ENCODE assay signal across 16 cellular contexts in the genomic region with DNA sequence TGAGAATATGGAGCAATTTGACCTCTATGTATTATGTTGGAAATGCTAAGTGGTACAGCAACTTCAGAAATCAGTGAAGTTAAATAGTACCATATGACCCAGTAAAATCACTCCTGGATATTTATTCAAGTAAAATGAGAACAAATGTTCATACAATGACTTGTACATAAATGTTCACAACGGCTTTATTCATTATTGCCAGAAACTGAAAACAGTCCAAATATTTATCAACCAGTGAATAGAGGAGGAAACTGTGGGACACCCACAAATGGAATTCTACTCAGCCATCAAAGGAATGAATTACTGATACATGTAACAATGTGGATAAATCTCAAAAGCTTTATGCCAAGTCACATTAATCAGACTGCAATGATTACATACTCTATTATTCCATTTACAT.
A peak's percentile ranks its signal among the peaks of the same experiment; 100 is the strongest.
DNase-seq lines count a peak whose midpoint lies in the region; TF ChIP-seq lines count a peak whose summit lies in the region.
"Had no signal": no experiment of that assay in that cellular context is flagged by ENCODE, and none has a peak within 500 bp of the region (broad histone marks: within the 10 kb centered on the region; RNA-seq: fewer than 3 reads in every experiment).

No MANE protein-coding gene starts in this region.

- no peaks in the 10 kb centered on the region for H3K9me2 ChIP-seq in SK-N-SH

- DNase-seq in HCEC 1CT (peak; percentile 12), SK-N-SH (no peak), dedifferentiated amniotic fluid mesenchymal stem cell (ENCODE audit: extremely low spot score) (peak; percentile 64), foreskin melanocyte (peak; percentile 86), AG08395 (ENCODE audit: low spot score) (no peak), erythroblast (lab: John Stamatoyannopoulos, UW) (no peak), NCI-H2081 (lab: John Stamatoyannopoulos, UW) (no peak)
- DNase-seq: Caco-2, DMS79, KBM-7, NCI-H1092, NCI-H2107, NCI-H748 treated with DMSO at 0.1 percent for 48 hours, Peyer's patch, SHP77 had no signal

- 4% methylated on average over 1 of the region's 1 CpG for WGBS in SK-N-SH (ENCODE audit: low lambda C conversion rate)

- POLR2A ChIA-PET in SK-N-SH (lab: Yijun Ruan, JAX) = no interaction called here

- H3K9ac ChIP-seq in SK-N-SH = no peak overlapping the region

- no peak overlapping the region for H3K4me2 ChIP-seq in SK-N-SH

- CTCF ChIA-PET in SK-N-SH (lab: Yijun Ruan, JAX) = no interaction called here

- no peak for TF ChIP-seq CTCF in SK-N-SH (IDR thresholded peaks at IDR 0.05)

- no peaks in the 10 kb centered on the region for H3K79me2 ChIP-seq in SK-N-SH (ENCODE audit: insufficient read depth)

- TF ChIP-seq RAD21 in SK-N-SH (IDR thresholded peaks at IDR 0.05; ENCODE audit: low read length) = no peak

- H3K4me1 ChIP-seq in SK-N-SH (ENCODE audit: control insufficient read depth in 1 of 2, insufficient read depth in 2 of 2, low read depth in 1 of 2, low read length in 1 of 2) = no peaks in the 10 kb centered on the region
- H3K4me1 ChIP-seq: Peyer's patch had no signal

- H3K9me3 ChIP-seq in SK-N-SH = peaks cover 11% of the 10 kb centered on the region; the same call in 1 of the 2 replicates
- H3K9me3 ChIP-seq: Peyer's patch had no signal

- no peak overlapping the region for H3K4me3 ChIP-seq in SK-N-SH (ENCODE audit: low read depth in 2 of 2, low read length in 1 of 2)
- H3K4me3 ChIP-seq: GM12878, Peyer's patch had no signal

- H2AFZ ChIP-seq in SK-N-SH (ENCODE audit: low read depth) = 0 out of 2 replicates have a peak overlapping the region, but pooled peaks have one; percentile 1

- H3K36me3 ChIP-seq in SK-N-SH (replicated peaks in 1 of 2; ENCODE audit: control insufficient read depth in 1 of 2, insufficient read depth in 2 of 2, low read length in 1 of 2) = no peaks in the 10 kb centered on the region
- H3K36me3 ChIP-seq: Peyer's patch had no signal

- no peaks in the 10 kb centered on the region for H3K27me3 ChIP-seq in SK-N-SH (ENCODE audit: insufficient read depth)
- H3K27me3 ChIP-seq: Peyer's patch had no signal

- peak overlapping the region in 1 of 2 experiments; percentile 20; a peak in 1 of 4 replicates for H3K27ac ChIP-seq in SK-N-SH (ENCODE audit: low read depth in 2 of 2, low read length in 1 of 2)
- H3K27ac ChIP-seq: Peyer's patch had no signal

- no peak for TF ChIP-seq POLR2A in erythroblast (IDR thresholded peaks at IDR 0.05; ENCODE audit: low read length)

- TF ChIP-seq EP300 in SK-N-SH (IDR thresholded peaks at IDR 0.05; ENCODE audit: borderline replicate concordance in 1 of 2, low read depth in 1 of 2, low read length in 1 of 2) = no peak

- no peaks in the 10 kb centered on the region for H4K20me1 ChIP-seq in SK-N-SH (ENCODE audit: insufficient read depth)

- peaks cover 4% of the 10 kb centered on the region for H3F3A ChIP-seq in SK-N-SH (replicated peaks; ENCODE audit: insufficient read depth)

TF ChIP-seq in SK-N-SH, 30 proteins besides CTCF, POLR2A, EP300 and RAD21:
- TF ChIP-seq PBX3 (IDR thresholded peaks at IDR 0.05) = peak; percentile 47; the same call in 1 of the 2 replicates
- no peak for TF ChIP-seq POLR2AphosphoS5 (IDR thresholded peaks at IDR 0.05; ENCODE audit: low read depth, low read length)
- TF ChIP-seq TCF12 (IDR thresholded peaks at IDR 0.05) = peak; percentile 59
- no peak for TF ChIP-seq TAF1 (IDR thresholded peaks at IDR 0.05; ENCODE audit: borderline replicate concordance, low read depth, low read length)
- TF ChIP-seq GABPA (IDR thresholded peaks at IDR 0.05; ENCODE audit: low read depth) = no peak
- no peak for TF ChIP-seq MEF2A (IDR thresholded peaks at IDR 0.05; ENCODE audit: borderline replicate concordance, low read depth)
- no peak for TF ChIP-seq YY1 (IDR thresholded peaks at IDR 0.05; ENCODE audit: low read depth)
- TF ChIP-seq FOXJ3 (CRISPR knock-in tag; IDR thresholded peaks at IDR 0.05) = no peak
- TF ChIP-seq NFIC (IDR thresholded peaks at IDR 0.05; ENCODE audit: borderline replicate concordance) = peak; percentile 11; the same call in 1 of the 2 replicates

Comparison
In these comparisons a context has a peak if more than half of its experiments do, and no peak if none do; other contexts are left out.
1. DNase-seq: peak in HCEC 1CT (single experiment), dedifferentiated amniotic fluid mesenchymal stem cell (single experiment) and foreskin melanocyte (single experiment); none in SK-N-SH (single experiment), AG08395 (single experiment), erythroblast (0 of 2) and NCI-H2081 (0 of 2).